In the genomic region with DNA sequence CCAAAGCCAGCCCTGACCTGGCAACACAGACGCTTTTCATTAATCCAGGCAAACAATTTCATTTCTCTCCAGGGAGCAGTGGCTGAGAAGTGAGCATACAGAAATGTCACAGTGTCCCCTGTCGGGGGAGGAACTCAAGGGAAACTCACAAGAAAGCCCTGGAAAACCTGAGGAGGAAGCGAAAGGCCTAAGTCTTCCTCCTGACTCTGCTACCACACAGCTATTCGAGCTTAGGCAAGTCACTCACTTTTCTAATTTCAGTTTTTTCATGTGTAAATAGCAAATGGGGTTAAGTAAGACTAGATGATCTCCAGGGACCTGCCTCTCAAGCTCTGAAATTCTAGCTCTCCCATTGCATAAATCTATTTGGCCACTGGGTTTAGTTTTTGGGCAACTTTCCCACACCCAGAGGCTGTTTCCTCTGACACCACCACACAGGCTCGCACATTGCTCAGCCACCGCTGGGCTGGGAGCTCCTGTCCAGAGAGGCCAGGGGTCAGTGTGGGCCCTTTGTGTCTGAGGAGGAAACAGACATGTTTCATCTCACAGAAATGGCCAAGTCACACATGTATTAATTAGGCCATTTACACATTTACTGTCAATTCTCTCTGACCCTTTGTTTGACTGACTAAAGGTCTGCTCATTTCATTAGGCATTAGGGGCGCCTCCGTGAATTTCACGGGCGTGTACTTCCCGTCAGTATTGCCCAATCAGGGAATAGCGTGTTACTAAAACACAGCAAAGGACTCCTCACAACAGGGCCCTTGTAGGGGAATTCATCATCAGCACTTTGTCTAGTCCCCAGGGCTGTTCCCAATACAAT, we compare ENCODE assay signal across 9 cellular contexts. TPM values are rescaled to one million over a fixed set of nuclear protein-coding genes. Genes with fewer than 3 reads are reported as not detected.
DNase-seq lines count a peak whose midpoint lies in the region; ATAC-seq and TF ChIP-seq lines count a peak whose summit lies in the region.
"Had no signal": no experiment of that assay in that cellular context is flagged by ENCODE, and none has a peak within 500 bp of the region (broad histone marks: within the 10 kb centered on the region; RNA-seq: fewer than 3 reads in every experiment).

No MANE protein-coding gene starts in this region.

- H3K9ac ChIP-seq in mucosa of stomach (ENCODE audit: low read length) = peak overlapping the region; percentile 19

- intact Hi-C loops in activated CD4-positive, alpha-beta T cell treated with anti-CD3 and anti-CD28 coated beads, Interleukin-2, amount 10 ng/mL, durations not matched to agents 24 days and 14 days (cut with micrococcal nuclease) = no loop called here
- intact Hi-C loops in OCI-LY7 (cut with micrococcal nuclease; ENCODE audit: unreplicated experiment) = no loop called here
- intact Hi-C loops in dorsolateral prefrontal cortex (cut with DNase I) = no loop called here
- intact Hi-C loops in aorta (cut with DNase I) = loop anchor here in 1 of 2 donors (5.0 kb wide), 1 partner anchor 163 kb away; a partner anchor contains a TSS

- peaks cover 20% of the 10 kb centered on the region for H3K4me1 Mint-ChIP-seq in activated CD4-positive, alpha-beta T cell treated with anti-CD3 and anti-CD28 coated beads, Interleukin-2, amount 10 ng/mL, durations not matched to agents 24 days and 14 days

- POLR2A ChIA-PET in OCI-LY7 (lab: Charles Lee) = interaction anchor here (1.2 to 1.6 kb wide), 2 partner anchors 11 to 17 kb away, joined by 3 read pairs; no protein-coding TSS in a partner anchor

- no peak overlapping the region for H3K4me2 ChIP-seq in OCI-LY7 (ENCODE audit: low read length)

- CTCF ChIA-PET in OCI-LY7 (lab: Charles Lee; ENCODE audit: unreplicated experiment) = interaction anchor here (0.6 kb wide), 1 partner anchor 10 kb away, joined by 3 read pairs; no protein-coding TSS in a partner anchor

- H3K4me1 ChIP-seq in OCI-LY7 (ENCODE audit: insufficient read depth, low read length, poor library complexity, severe bottlenecking) (peaks cover 7% of the 10 kb centered on the region), mucosa of stomach (ENCODE audit: control insufficient read depth, insufficient read depth, low read length) (peaks cover 61% of the 10 kb centered on the region), aorta (ENCODE audit: control insufficient read depth in 1 of 2, insufficient read depth in 2 of 2, low read length in 2 of 2) (no peaks in the 10 kb centered on the region)

- H3K36me3 Mint-ChIP-seq in activated CD4-positive, alpha-beta T cell treated with anti-CD3 and anti-CD28 coated beads, Interleukin-2, amount 10 ng/mL, durations not matched to agents 24 days and 14 days (ENCODE audit: low read depth) = peaks cover 65% of the 10 kb centered on the region

- no peaks in the 10 kb centered on the region for H3K9me3 ChIP-seq in OCI-LY7 (ENCODE audit: low read length)
- no peaks in the 10 kb centered on the region for H3K9me3 ChIP-seq in mucosa of stomach (ENCODE audit: control insufficient read depth, low read length)
- no peaks in the 10 kb centered on the region for H3K9me3 ChIP-seq in aorta (ENCODE audit: control insufficient read depth, low read length)

- DNase-seq in activated CD4-positive, alpha-beta T cell treated with anti-CD3 and anti-CD28 coated beads, Interleukin-2, amount 10 ng/mL, durations not matched to agents 24 days and 14 days = no peak
- no peak for DNase-seq in activated CD4-positive, alpha-beta T cell treated with anti-CD3 and anti-CD28 coated beads for 1 hour
- DNase-seq in OCI-LY7 (ENCODE audit: low spot score) (no peak), dorsolateral prefrontal cortex (peak in 1 of 10 donors; percentile 14), aorta (peak; percentile 88 to 93), T-helper 1 cell (no peak)

- no peak overlapping the region for H2AFZ ChIP-seq in OCI-LY7 (ENCODE audit: low read length)

- no peaks in the 10 kb centered on the region for H3K9me2 ChIP-seq in OCI-LY7 (ENCODE audit: insufficient read depth, low read length)

- no peaks in the 10 kb centered on the region for H3K27me3 Mint-ChIP-seq in activated CD4-positive, alpha-beta T cell treated with anti-CD3 and anti-CD28 coated beads, Interleukin-2, amount 10 ng/mL, durations not matched to agents 24 days and 14 days

- H4K20me1 ChIP-seq in OCI-LY7 (ENCODE audit: insufficient read depth, low read length) = no peaks in the 10 kb centered on the region

- H3K27ac Mint-ChIP-seq in activated CD4-positive, alpha-beta T cell treated with anti-CD3 and anti-CD28 coated beads, Interleukin-2, amount 10 ng/mL, durations not matched to agents 24 days and 14 days = peak overlapping the region; percentile 63

- peaks cover 12% of the 10 kb centered on the region; the same call in 1 of the 2 replicates for H3K79me2 ChIP-seq in OCI-LY7 (ENCODE audit: insufficient read depth, low read depth, low read length)

- 14 to 20% methylated on average over 12 of the region's 12 CpGs for WGBS in aorta, 2 donors

- TF ChIP-seq CTCF in OCI-LY7 (conservative IDR thresholded peaks at IDR 0.05; ENCODE audit: low read length) (no peak), dorsolateral prefrontal cortex (IDR thresholded peaks at IDR 0.05 in 54 of 56, conservative IDR thresholded peaks at IDR 0.05 in 2 of 56; ENCODE audit: low read depth in 1 of 56, partially characterized antibody in 56 of 56) (peak in 9 of 56 donors; percentile 7 to 20 (median 12))

- ATAC-seq in aorta (ENCODE audit: low FRiP score) (peak; percentile 89), GM21717 (IDR thresholded peaks at IDR 0.05; ENCODE audit: unreplicated experiment) (no peak)

- no peaks in the 10 kb centered on the region for H3K9me3 Mint-ChIP-seq in activated CD4-positive, alpha-beta T cell treated with anti-CD3 and anti-CD28 coated beads, Interleukin-2, amount 10 ng/mL, durations not matched to agents 24 days and 14 days

- H3K4me3 Mint-ChIP-seq in activated CD4-positive, alpha-beta T cell treated with anti-CD3 and anti-CD28 coated beads, Interleukin-2, amount 10 ng/mL, durations not matched to agents 24 days and 14 days = no peak overlapping the region

- no peak overlapping the region for H3K4me3 ChIP-seq in OCI-LY7 (ENCODE audit: low read depth, low read length, poor library complexity, severe bottlenecking)
- H3K4me3 ChIP-seq in dorsolateral prefrontal cortex = peak overlapping the region in 1 of 59 donors; percentile 2
- no peak overlapping the region for H3K4me3 ChIP-seq in mucosa of stomach (ENCODE audit: low read length)
- H3K4me3 ChIP-seq in aorta (ENCODE audit: low read length in 2 of 2) = no peak overlapping the region
- H3K4me3 ChIP-seq: cardiac muscle cell had no signal

- H3K27ac ChIP-seq in OCI-LY7 (ENCODE audit: low read depth, low read length, poor library complexity, severe bottlenecking) = no peak overlapping the region
- peak overlapping the region in 54 of 59 donors; percentile 8 to 87 (median 65) for H3K27ac ChIP-seq in dorsolateral prefrontal cortex
- H3K27ac ChIP-seq in aorta (ENCODE audit: low read depth in 1 of 2, low read length in 2 of 2) = peak overlapping the region; percentile 36 to 81
- H3K27ac ChIP-seq: cardiac muscle cell had no signal

- BruUV-seq in OCI-LY7 (replicated peaks; lab: Mats Ljungman, UMichigan) = TSS peak; percentile 20

- H3K36me3 ChIP-seq in OCI-LY7 (ENCODE audit: insufficient read depth, low read length) (peaks cover 98% of the 10 kb centered on the region), mucosa of stomach (ENCODE audit: control insufficient read depth, insufficient read depth, low read length) (peaks cover 45% of the 10 kb centered on the region), aorta (ENCODE audit: control insufficient read depth in 1 of 2, insufficient read depth in 2 of 2, low read length in 1 of 2) (peaks cover 0 to 2% of the 10 kb centered on the region in 2 donors)

- no peaks in the 10 kb centered on the region for H3K27me3 ChIP-seq in dorsolateral prefrontal cortex
- H3K27me3 ChIP-seq in mucosa of stomach (ENCODE audit: control insufficient read depth, insufficient read depth, low read length) = no peaks in the 10 kb centered on the region
- no peaks in the 10 kb centered on the region for H3K27me3 ChIP-seq in aorta (ENCODE audit: control insufficient read depth in 1 of 2, insufficient read depth in 2 of 2, low read length in 1 of 2)
- H3K27me3 ChIP-seq: cardiac muscle cell had no signal

RNA-seq across cellular contexts. Expression of a gene that starts 9.8 kb away (rescaled TPM):
- 29.7 and 30.4 TPM in 2 replicates for total RNA-seq in activated CD4-positive, alpha-beta T cell treated with anti-CD3 and anti-CD28 coated beads, Interleukin-2, amount 10 ng/mL, durations not matched to agents 24 days and 14 days
- total RNA-seq in OCI-LY7 (2014; rRNA removed; shearing (Covaris generic)) = 5.8 and 6.0 TPM in 2 replicates
- 14.5 and 14.6 TPM in 2 replicates for total RNA-seq in OCI-LY7 (2022)
- total RNA-seq in dorsolateral prefrontal cortex = 100 to 1,000 TPM in 119 of 120 experiments, 10 to 100 TPM in 1; 87.5 to 250 (median 176) TPM
- 10 to 100 TPM; 36.7 to 45.5 TPM for total RNA-seq in aorta
- polyA plus RNA-seq in aorta = 10 to 100 TPM; 22.4 to 35.2 TPM

Comparison
In these comparisons a context has a peak if more than half of its experiments do, and no peak if none do; other contexts are left out.
1. DNase-seq: peak in aorta (2 of 2); none in activated CD4-positive, alpha-beta T cell treated with anti-CD3 and anti-CD28 coated beads, Interleukin-2, amount 10 ng/mL, durations not matched to agents 24 days and 14 days (single experiment), activated CD4-positive, alpha-beta T cell treated with anti-CD3 and anti-CD28 coated beads for 1 hour (single experiment), OCI-LY7 (single experiment) and T-helper 1 cell (0 of 5).